1 cellular context compared by ENCODE assay signal in genomic region chr9:134552349-134552990, GRCh38.
TF ChIP-seq lines count a peak whose summit lies in the region.

No MANE protein-coding gene starts in this region.

TF ChIP-seq in HCT116, 20 proteins besides CTCF, POLR2A, EP300 and RAD21 (continued from another document):
- TF ChIP-seq, protein P1, sequence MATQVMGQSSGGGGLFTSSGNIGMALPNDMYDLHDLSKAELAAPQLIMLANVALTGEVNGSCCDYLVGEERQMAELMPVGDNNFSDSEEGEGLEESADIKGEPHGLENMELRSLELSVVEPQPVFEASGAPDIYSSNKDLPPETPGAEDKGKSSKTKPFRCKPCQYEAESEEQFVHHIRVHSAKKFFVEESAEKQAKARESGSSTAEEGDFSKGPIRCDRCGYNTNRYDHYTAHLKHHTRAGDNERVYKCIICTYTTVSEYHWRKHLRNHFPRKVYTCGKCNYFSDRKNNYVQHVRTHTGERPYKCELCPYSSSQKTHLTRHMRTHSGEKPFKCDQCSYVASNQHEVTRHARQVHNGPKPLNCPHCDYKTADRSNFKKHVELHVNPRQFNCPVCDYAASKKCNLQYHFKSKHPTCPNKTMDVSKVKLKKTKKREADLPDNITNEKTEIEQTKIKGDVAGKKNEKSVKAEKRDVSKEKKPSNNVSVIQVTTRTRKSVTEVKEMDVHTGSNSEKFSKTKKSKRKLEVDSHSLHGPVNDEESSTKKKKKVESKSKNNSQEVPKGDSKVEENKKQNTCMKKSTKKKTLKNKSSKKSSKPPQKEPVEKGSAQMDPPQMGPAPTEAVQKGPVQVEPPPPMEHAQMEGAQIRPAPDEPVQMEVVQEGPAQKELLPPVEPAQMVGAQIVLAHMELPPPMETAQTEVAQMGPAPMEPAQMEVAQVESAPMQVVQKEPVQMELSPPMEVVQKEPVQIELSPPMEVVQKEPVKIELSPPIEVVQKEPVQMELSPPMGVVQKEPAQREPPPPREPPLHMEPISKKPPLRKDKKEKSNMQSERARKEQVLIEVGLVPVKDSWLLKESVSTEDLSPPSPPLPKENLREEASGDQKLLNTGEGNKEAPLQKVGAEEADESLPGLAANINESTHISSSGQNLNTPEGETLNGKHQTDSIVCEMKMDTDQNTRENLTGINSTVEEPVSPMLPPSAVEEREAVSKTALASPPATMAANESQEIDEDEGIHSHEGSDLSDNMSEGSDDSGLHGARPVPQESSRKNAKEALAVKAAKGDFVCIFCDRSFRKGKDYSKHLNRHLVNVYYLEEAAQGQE (IDR thresholded peaks at IDR 0.05; ENCODE audit: low read depth): no peak
- TF ChIP-seq ZBTB33 (IDR thresholded peaks at IDR 0.05; ENCODE audit: extremely low read depth, insufficient replicate concordance, low read length) (no peak), ATF3 (IDR thresholded peaks at IDR 0.05) (no peak), ZFX (IDR thresholded peaks at IDR 0.05) (no peak), ZNF274 (IDR thresholded peaks at IDR 0.05; ENCODE audit: low read depth, low read length) (no peak), SIN3A (IDR thresholded peaks at IDR 0.05; ENCODE audit: low read depth) (no peak), SRF (IDR thresholded peaks at IDR 0.05; ENCODE audit: low read depth) (no peak), EGR1 (IDR thresholded peaks at IDR 0.05; ENCODE audit: low read depth) (no peak), CEBPB (IDR thresholded peaks at IDR 0.05; ENCODE audit: low read depth) (no peak), JUND (IDR thresholded peaks at IDR 0.05) (no peak), TCF7L2 (IDR thresholded peaks at IDR 0.05; ENCODE audit: borderline replicate concordance, extremely low read depth, insufficient read depth, insufficient read length) (no peak), MAX (IDR thresholded peaks at IDR 0.05) (no peak), CBX3 (IDR thresholded peaks at IDR 0.05; ENCODE audit: low read depth) (no peak)
